ENCODE assay signal across 1 cellular context in genomic region chr2:26346454-26347053, GRCh38.
TF ChIP-seq lines count a peak whose summit lies in the region.

TSS of gene ADGRF3 (minus strand) at chr2:26346789. CDS start at chr2:26346234, 555 bp downstream.

TF ChIP-seq in HEK293, 187 proteins besides CTCF, POLR2A, EP300 and RAD21 (continued from another document):
- TF ChIP-seq ELK4 (IDR thresholded peaks at IDR 0.05; ENCODE audit: borderline replicate concordance, low read depth, low read length), result no peak
- no peak for TF ChIP-seq PRDM2 (tag by site-specific recombination; IDR thresholded peaks at IDR 0.05; ENCODE audit: borderline replicate concordance)
- TF ChIP-seq ZNF133 (tag by site-specific recombination; IDR thresholded peaks at IDR 0.05), result no peak
- no peak for TF ChIP-seq ZNF248 (tag by site-specific recombination; IDR thresholded peaks at IDR 0.05)
- TF ChIP-seq YY1 (tag by site-specific recombination; IDR thresholded peaks at IDR 0.05), result no peak
- TF ChIP-seq IKZF3 (tag by site-specific recombination; IDR thresholded peaks at IDR 0.05), result peak; percentile 17; the same call in 1 of the 2 replicates
- TF ChIP-seq ZNF335 (tag by site-specific recombination; conservative IDR thresholded peaks at IDR 0.05), result peak; percentile 86
- 0 out of 2 replicates have a peak, but pooled peaks have one; percentile 6 for TF ChIP-seq ZEB2 (tag by site-specific recombination; IDR thresholded peaks at IDR 0.05)
- peak; percentile 35; the same call in 1 of the 2 replicates for TF ChIP-seq ZBTB11 (tag by site-specific recombination; conservative IDR thresholded peaks at IDR 0.05; ENCODE audit: low read depth)
- peak; percentile 62; the same call in 1 of the 2 replicates for TF ChIP-seq ZIC2 (tag by site-specific recombination; IDR thresholded peaks at IDR 0.05)
- TF ChIP-seq ZBTB10 (tag by site-specific recombination; IDR thresholded peaks at IDR 0.05), result no peak
- peak; percentile 82 for TF ChIP-seq ZBTB17 (tag by site-specific recombination; IDR thresholded peaks at IDR 0.05)
- no peak for TF ChIP-seq ZNF274 (IDR thresholded peaks at IDR 0.05; ENCODE audit: low read length)
- TF ChIP-seq ZNF274 (tag by site-specific recombination; IDR thresholded peaks at IDR 0.05; ENCODE audit: borderline replicate concordance), result no peak
- 0 out of 2 replicates have a peak, but pooled peaks have one; percentile 15 for TF ChIP-seq ZNF660 (tag by site-specific recombination; IDR thresholded peaks at IDR 0.05)
- TF ChIP-seq ZNF280D (tag by site-specific recombination; IDR thresholded peaks at IDR 0.05), result no peak
- no peak for TF ChIP-seq ZNF354C (tag by site-specific recombination; IDR thresholded peaks at IDR 0.05; ENCODE audit: borderline replicate concordance, low read depth)
- peak; percentile 54 for TF ChIP-seq ZNF341 (tag by site-specific recombination; IDR thresholded peaks at IDR 0.05; ENCODE audit: low read depth)
- TF ChIP-seq ZNF747 (tag by site-specific recombination; IDR thresholded peaks at IDR 0.05), result no peak
- no peak for TF ChIP-seq ZNF23 (tag by site-specific recombination; IDR thresholded peaks at IDR 0.05; ENCODE audit: borderline replicate concordance)
